In the genomic region with DNA sequence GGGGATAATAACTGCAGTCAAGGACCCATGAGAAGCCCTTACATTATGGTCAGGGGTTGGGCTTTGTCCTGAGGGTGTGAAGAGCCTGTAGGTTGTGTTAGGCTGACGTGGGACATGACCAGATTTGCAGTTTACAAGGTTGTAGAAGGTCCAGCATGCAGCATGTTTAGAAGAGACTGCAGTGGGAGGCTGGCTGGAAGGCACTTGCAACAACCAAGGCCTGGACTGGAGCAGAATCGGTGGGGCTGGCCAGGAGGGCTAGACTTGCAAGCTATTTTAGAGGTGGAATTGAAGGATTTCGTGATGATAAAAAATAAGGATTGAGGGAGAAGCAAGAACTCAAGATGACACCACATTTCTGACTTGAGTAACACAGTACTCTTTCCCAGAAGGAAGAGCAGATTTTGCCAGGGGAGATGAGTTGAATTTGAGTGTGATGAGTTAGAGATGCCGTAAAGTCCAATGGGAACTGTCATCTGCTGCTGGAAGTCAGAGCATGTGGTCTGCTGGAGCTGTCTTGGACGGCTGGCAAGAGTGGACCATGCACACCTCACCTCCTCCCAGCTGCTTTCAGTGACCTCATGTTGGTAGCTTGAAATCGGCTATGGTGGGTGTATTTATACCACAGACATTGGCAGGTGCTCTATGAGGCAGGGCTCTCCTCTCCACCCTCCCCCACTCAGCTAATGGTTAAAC, we compare ENCODE assay signal across 22 cellular contexts.
A peak's percentile ranks its signal among the peaks of the same experiment; 100 is the strongest.
DNase-seq lines count a peak whose midpoint lies in the region; ATAC-seq and TF ChIP-seq lines count a peak whose summit lies in the region.
"Had no signal": no experiment of that assay in that cellular context is flagged by ENCODE, and none has a peak within 500 bp of the region (broad histone marks: within the 10 kb centered on the region; RNA-seq: fewer than 3 reads in every experiment).

No MANE protein-coding gene starts in this region.

- intact Hi-C loops in sciatic nerve (cut with DNase I), result no loop called here

- no peaks in the 10 kb centered on the region for H3K9me3 Mint-ChIP-seq in WTC11
- H3K9me3 Mint-ChIP-seq: activated CD8-positive, alpha-beta T cell treated with anti-CD3 and anti-CD28 coated beads for 36 hours; activated naive CD4-positive, alpha-beta T cell treated with anti-CD3 and anti-CD28 coated beads, Interleukin-2, amount 10 ng/mL, durations not matched to agents 7 days and 5 days; CD8-positive, alpha-beta memory T cell; immature natural killer cell; natural killer cell; stimulated activated memory B cell treated with anti-CD40 and anti-IgM and Interleukin-4, amounts not matched to agents 10 μg/mL and 1 μg/mL and 100 μg/mL, for 72 hours; T-helper 2 cell treated with Interferon-gamma antibody and Interleukin-4, amounts not matched to agents 5 μg/mL and 100 μg/mL, for 36 hours had no signal

- peaks cover 30% of the 10 kb centered on the region for H3K4me1 Mint-ChIP-seq in WTC11
- H3K4me1 Mint-ChIP-seq: activated CD4-positive, alpha-beta T cell treated with anti-CD3 and anti-CD28 coated beads for 36 hours; activated naive CD4-positive, alpha-beta T cell treated with anti-CD3 and anti-CD28 coated beads, Interleukin-2, amount 10 ng/mL, durations not matched to agents 7 days and 5 days; CD8-positive, alpha-beta memory T cell; immature natural killer cell; stimulated activated memory B cell treated with anti-CD40 and anti-IgM and Interleukin-4, amounts not matched to agents 10 μg/mL and 1 μg/mL and 100 μg/mL, for 72 hours had no signal

- H3K36me3 ChIP-seq in mesendoderm (ENCODE audit: control insufficient read depth, insufficient read depth, low read length), result no peaks in the 10 kb centered on the region

- H3K23ac ChIP-seq in mesendoderm (ENCODE audit: low read length), result no peak overlapping the region

- H2BK5ac ChIP-seq in mesendoderm (ENCODE audit: low read length), result no peak overlapping the region

- H4K5ac ChIP-seq in mesendoderm (ENCODE audit: low read length), result no peak overlapping the region

- no peak overlapping the region for H3K4me2 ChIP-seq in mesendoderm (ENCODE audit: low read length)

- no peak overlapping the region for H3K4me3 Mint-ChIP-seq in WTC11
- H3K4me3 Mint-ChIP-seq: activated CD4-positive, alpha-beta T cell treated with anti-CD3 and anti-CD28 coated beads for 36 hours; activated CD8-positive, alpha-beta T cell treated with anti-CD3 and anti-CD28 coated beads for 36 hours; activated naive CD4-positive, alpha-beta T cell treated with anti-CD3 and anti-CD28 coated beads, Interleukin-2, amount 10 ng/mL, durations not matched to agents 7 days and 5 days; CD8-positive, alpha-beta memory T cell; immature natural killer cell; natural killer cell; stimulated activated memory B cell treated with anti-CD40 and anti-IgM and Interleukin-4, amounts not matched to agents 10 μg/mL and 1 μg/mL and 100 μg/mL, for 72 hours; T-helper 2 cell treated with Interferon-gamma antibody and Interleukin-4, amounts not matched to agents 5 μg/mL and 100 μg/mL, for 36 hours had no signal

- no peak overlapping the region for H3K27ac Mint-ChIP-seq in WTC11
- H3K27ac Mint-ChIP-seq: activated CD4-positive, alpha-beta T cell treated with anti-CD3 and anti-CD28 coated beads for 36 hours; activated CD8-positive, alpha-beta T cell treated with anti-CD3 and anti-CD28 coated beads for 36 hours; activated naive CD4-positive, alpha-beta T cell treated with anti-CD3 and anti-CD28 coated beads, Interleukin-2, amount 10 ng/mL, durations not matched to agents 7 days and 5 days; CD8-positive, alpha-beta memory T cell; natural killer cell; stimulated activated memory B cell treated with anti-CD40 and anti-IgM and Interleukin-4, amounts not matched to agents 10 μg/mL and 1 μg/mL and 100 μg/mL, for 72 hours; T-helper 2 cell treated with Interferon-gamma antibody and Interleukin-4, amounts not matched to agents 5 μg/mL and 100 μg/mL, for 36 hours had no signal

- TF ChIP-seq CTCF in WTC11 (IDR thresholded peaks at IDR 0.05), result no peak

- H3K18ac ChIP-seq in mesendoderm (ENCODE audit: low read length), result no peak overlapping the region

- ATAC-seq in sciatic nerve (no peak), WTC11 (no peak)
- ATAC-seq: activated CD8-positive, alpha-beta T cell treated with anti-CD3 and anti-CD28 coated beads for 36 hours; natural killer cell; stimulated activated memory B cell treated with anti-CD40 and anti-IgM and Interleukin-4, amounts not matched to agents 10 μg/mL and 1 μg/mL and 100 μg/mL, for 72 hours had no signal

- DNase-seq in GM04504 (ENCODE audit: low read depth) (peak; percentile 53), caudate nucleus (lab: John Stamatoyannopoulos, UW) (no peak), mesendoderm (no peak), sciatic nerve (ENCODE audit: low spot score) (no peak), LoVo (ENCODE audit: low spot score) (no peak), WTC11 (ENCODE audit: low spot score) (no peak)
- DNase-seq: activated CD8-positive, alpha-beta memory T cell treated with anti-CD3 and anti-CD28 coated beads, Interleukin-2, amount 50 U/mL, for 48 hours; activated CD8-positive, alpha-beta T cell treated with anti-CD3 and anti-CD28 coated beads for 36 hours; activated naive CD4-positive, alpha-beta T cell treated with anti-CD3 and anti-CD28 coated beads, Interleukin-2, amount 10 ng/mL, durations not matched to agents 7 days and 5 days; CD8-positive, alpha-beta memory T cell; DMS 273 treated with DMSO at 0.1 percent for 48 hours; immature natural killer cell; natural killer cell; NCI-H1436 treated with DMSO at 0.1 percent for 48 hours; NCI-H2081 treated with DMSO at 0.1 percent for 48 hours; NCI-H226; occipital lobe; SHP77 had no signal

- no peaks in the 10 kb centered on the region for H3K79me2 ChIP-seq in mesendoderm (ENCODE audit: control insufficient read depth, insufficient read depth, low read length)

- H3K4me1 ChIP-seq in mesendoderm (ENCODE audit: control insufficient read depth, low read depth, low read length), result peaks cover 3% of the 10 kb centered on the region

- POLR2A ChIA-PET in WTC11 (lab: Charles Lee), result no interaction called here

- H3K56ac ChIP-seq in mesendoderm (ENCODE audit: low read length), result peak overlapping the region; percentile 63

- H3K27me3 ChIP-seq in mesendoderm (ENCODE audit: insufficient read depth, low read length, poor library complexity), result no peaks in the 10 kb centered on the region

- H3K9ac ChIP-seq in mesendoderm (ENCODE audit: low read length), result no peak overlapping the region

- no peaks in the 10 kb centered on the region; the same call in 1 of the 2 replicates for H3K27me3 Mint-ChIP-seq in WTC11 (ENCODE audit: low read depth)

- no peak overlapping the region for H4K8ac ChIP-seq in mesendoderm (ENCODE audit: low read depth, low read length)

- no peaks in the 10 kb centered on the region for H3K79me1 ChIP-seq in mesendoderm (ENCODE audit: low read length)

- no peak overlapping the region for H3K4me3 ChIP-seq in mesendoderm (ENCODE audit: low read length)

- no peaks in the 10 kb centered on the region for H3K36me3 Mint-ChIP-seq in WTC11
- H3K36me3 Mint-ChIP-seq: activated naive CD4-positive, alpha-beta T cell treated with anti-CD3 and anti-CD28 coated beads, Interleukin-2, amount 10 ng/mL, durations not matched to agents 7 days and 5 days; CD8-positive, alpha-beta memory T cell; immature natural killer cell; natural killer cell; stimulated activated memory B cell treated with anti-CD40 and anti-IgM and Interleukin-4, amounts not matched to agents 10 μg/mL and 1 μg/mL and 100 μg/mL, for 72 hours had no signal

- H2BK120ac ChIP-seq in mesendoderm (ENCODE audit: low read depth, low read length), result no peak overlapping the region

- H3K27ac ChIP-seq in caudate nucleus (ENCODE audit: low read depth, low read length), result peak overlapping the region; percentile 40
- H3K27ac ChIP-seq in mesendoderm (ENCODE audit: low read depth, low read length), result no peak overlapping the region
- peak overlapping the region; percentile 38 for H3K27ac ChIP-seq in temporal lobe (ENCODE audit: low read depth, low read length)

- peak overlapping the region; percentile 18 for H2AK5ac ChIP-seq in mesendoderm (ENCODE audit: low read length)

- CTCF ChIA-PET in WTC11 (lab: Charles Lee), result interaction anchor here (0.9 to 3.1 kb wide), 22 partner anchors 9 to 220 kb away, joined by 3 to 73 read pairs (median 6); no protein-coding TSS in a partner anchor

- H2BK15ac ChIP-seq in mesendoderm (replicated peaks; ENCODE audit: low read depth), result no peak overlapping the region

- WGBS in mesendoderm (ENCODE audit: extremely low coverage, insufficient coverage, low lambda C conversion rate), result no CpG with 5 or more reads among the region's 6 CpGs

- H3K4ac ChIP-seq in mesendoderm (ENCODE audit: low read depth, low read length), result no peak overlapping the region

TF ChIP-seq in WTC11, 78 proteins besides CTCF, POLR2A, EP300 and RAD21 (continues in another document):
- TF ChIP-seq KAT7 (CRISPR knock-in tag; IDR thresholded peaks at IDR 0.05; ENCODE audit: borderline replicate concordance) (no peak), ZNF121 (CRISPR knock-in tag; IDR thresholded peaks at IDR 0.05) (no peak)
- TF ChIP-seq, protein P1, sequence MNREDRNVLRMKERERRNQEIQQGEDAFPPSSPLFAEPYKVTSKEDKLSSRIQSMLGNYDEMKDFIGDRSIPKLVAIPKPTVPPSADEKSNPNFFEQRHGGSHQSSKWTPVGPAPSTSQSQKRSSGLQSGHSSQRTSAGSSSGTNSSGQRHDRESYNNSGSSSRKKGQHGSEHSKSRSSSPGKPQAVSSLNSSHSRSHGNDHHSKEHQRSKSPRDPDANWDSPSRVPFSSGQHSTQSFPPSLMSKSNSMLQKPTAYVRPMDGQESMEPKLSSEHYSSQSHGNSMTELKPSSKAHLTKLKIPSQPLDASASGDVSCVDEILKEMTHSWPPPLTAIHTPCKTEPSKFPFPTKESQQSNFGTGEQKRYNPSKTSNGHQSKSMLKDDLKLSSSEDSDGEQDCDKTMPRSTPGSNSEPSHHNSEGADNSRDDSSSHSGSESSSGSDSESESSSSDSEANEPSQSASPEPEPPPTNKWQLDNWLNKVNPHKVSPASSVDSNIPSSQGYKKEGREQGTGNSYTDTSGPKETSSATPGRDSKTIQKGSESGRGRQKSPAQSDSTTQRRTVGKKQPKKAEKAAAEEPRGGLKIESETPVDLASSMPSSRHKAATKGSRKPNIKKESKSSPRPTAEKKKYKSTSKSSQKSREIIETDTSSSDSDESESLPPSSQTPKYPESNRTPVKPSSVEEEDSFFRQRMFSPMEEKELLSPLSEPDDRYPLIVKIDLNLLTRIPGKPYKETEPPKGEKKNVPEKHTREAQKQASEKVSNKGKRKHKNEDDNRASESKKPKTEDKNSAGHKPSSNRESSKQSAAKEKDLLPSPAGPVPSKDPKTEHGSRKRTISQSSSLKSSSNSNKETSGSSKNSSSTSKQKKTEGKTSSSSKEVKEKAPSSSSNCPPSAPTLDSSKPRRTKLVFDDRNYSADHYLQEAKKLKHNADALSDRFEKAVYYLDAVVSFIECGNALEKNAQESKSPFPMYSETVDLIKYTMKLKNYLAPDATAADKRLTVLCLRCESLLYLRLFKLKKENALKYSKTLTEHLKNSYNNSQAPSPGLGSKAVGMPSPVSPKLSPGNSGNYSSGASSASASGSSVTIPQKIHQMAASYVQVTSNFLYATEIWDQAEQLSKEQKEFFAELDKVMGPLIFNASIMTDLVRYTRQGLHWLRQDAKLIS (CRISPR knock-in tag; IDR thresholded peaks at IDR 0.05; ENCODE audit: borderline replicate concordance), result no peak
